20 cellular contexts compared by ENCODE assay signal in genomic region chr16:67699265-67699664, GRCh38.
"Had no signal": no experiment of that assay in that cellular context is flagged by ENCODE, and none has a peak within 500 bp of the region (broad histone marks: within the 10 kb centered on the region; RNA-seq: fewer than 3 reads in every experiment).

No MANE protein-coding gene starts in this region.

- DNase-seq: KBM-7, NCI-H1092, NCI-H1105 treated with DMSO at 0.1 percent for 48 hours, NCI-H1417 treated with DMSO at 0.1 percent for 48 hours, NCI-H146, NCI-H1694 treated with DMSO at 0.1 percent for 48 hours, NCI-H1930, NCI-H2081, NCI-H2107, NCI-H2227 treated with DMSO at 0.1 percent for 48 hours, NCI-H524, NCI-H526 treated with DMSO at 0.1 percent for 48 hours, NCI-H748 treated with DMSO at 0.1 percent for 48 hours, Right ventricle myocardium superior, RPMI8226, SIG-M5 had no signal

- H3K27me3 ChIP-seq: SJSA1 had no signal

- H3K4me1 ChIP-seq: SJSA1 had no signal

- FAIRE-seq: RCC 7860 had no signal

- H3K36me3 Mint-ChIP-seq: IgD-negative memory B cell had no signal

- H3K4me3 Mint-ChIP-seq: IgD-negative memory B cell had no signal

- H3K4me3 ChIP-seq: SJSA1, SK-N-MC had no signal

- H3K27me3 Mint-ChIP-seq: IgD-negative memory B cell had no signal

- H3K27ac Mint-ChIP-seq: IgD-negative memory B cell had no signal

- H3K27ac ChIP-seq: SJSA1, SK-N-MC had no signal
